Comparison of ENCODE assay signal across 35 cellular contexts in genomic region chr1:5997316-5997715, GRCh38. TPM values are rescaled to one million over a fixed set of nuclear protein-coding genes. Genes with fewer than 3 reads are reported as not detected.
A peak's percentile ranks its signal among the peaks of the same experiment; 100 is the strongest.
DNase-seq lines count a peak whose midpoint lies in the region; ATAC-seq, FAIRE-seq and TF ChIP-seq lines count a peak whose summit lies in the region.
"Had no signal": no experiment of that assay in that cellular context is flagged by ENCODE, and none has a peak within 500 bp of the region (broad histone marks: within the 10 kb centered on the region; RNA-seq: fewer than 3 reads in every experiment).

No MANE protein-coding gene starts in this region.

- no peaks in the 10 kb centered on the region for H3K9me3 Mint-ChIP-seq in CD4-positive, alpha-beta T cell
- H3K9me3 Mint-ChIP-seq in WTC11 = no peaks in the 10 kb centered on the region
- H3K9me3 Mint-ChIP-seq: activated naive CD4-positive, alpha-beta T cell treated with anti-CD3 and anti-CD28 coated beads, Interleukin-2, amount 50 U/mL, for 24 hours; stimulated activated naive CD8-positive, alpha-beta T cell treated with anti-CD3 and anti-CD28 coated beads, Interleukin-15, Interleukin-2, amounts not matched to agents 100 ng/mL and 50 ng/mL, for 24 hours; T-helper 1 cell treated with Interleukin-12 subunit alpha and Interleukin-12 subunit beta and Interleukin-4 antibody, amounts not matched to agents 30 μg/mL and 1 μg/mL, for 36 hours had no signal

- no peak for TF ChIP-seq EP300 in stomach (IDR thresholded peaks at IDR 0.05)

- POLR2A ChIA-PET in CD4-positive, alpha-beta T cell (lab: Charles Lee) = interaction anchor here (6.0 kb wide), 1 partner anchor 30 kb away, joined by 92 read pairs; no protein-coding TSS in a partner anchor
- POLR2A ChIA-PET in WTC11 (lab: Charles Lee) = no interaction called here

- CTCF ChIA-PET in CD4-positive, alpha-beta T cell (lab: Charles Lee) = no interaction called here
- CTCF ChIA-PET in WTC11 (lab: Charles Lee) = no interaction called here

- H3K9me3 ChIP-seq in CD4-positive, alpha-beta T cell (ENCODE audit: control insufficient read depth, low read length) = no peaks in the 10 kb centered on the region
- no peaks in the 10 kb centered on the region for H3K9me3 ChIP-seq in kidney (ENCODE audit: control insufficient read depth in 1 of 2, low read length in 2 of 2)
- no peaks in the 10 kb centered on the region for H3K9me3 ChIP-seq in stomach
- no peaks in the 10 kb centered on the region for H3K9me3 ChIP-seq in MG63
- H3K9me3 ChIP-seq: ascending aorta, BE2C, ovary, thoracic aorta, uterus had no signal

- no peak overlapping the region for H3K9ac ChIP-seq in kidney (ENCODE audit: low read length in 2 of 2)

- H3K4me3 ChIP-seq in kidney (ENCODE audit: low read length in 2 of 2) (no peak overlapping the region), stomach (no peak overlapping the region), MG63 (no peak overlapping the region)
- H3K4me3 ChIP-seq: ascending aorta, ovary, SK-N-MC, smooth muscle cell, thoracic aorta, uterus had no signal

- no peak for TF ChIP-seq CTCF in CD4-positive, alpha-beta T cell (IDR thresholded peaks at IDR 0.05)
- TF ChIP-seq CTCF in WTC11 (IDR thresholded peaks at IDR 0.05) (no peak), kidney (IDR thresholded peaks at IDR 0.05; ENCODE audit: borderline replicate concordance, extremely low read depth, insufficient read depth) (no peak), stomach (IDR thresholded peaks at IDR 0.05) (no peak)

- H3K27ac Mint-ChIP-seq in CD4-positive, alpha-beta T cell = peak overlapping the region; percentile 42
- no peak overlapping the region for H3K27ac Mint-ChIP-seq in WTC11
- H3K27ac Mint-ChIP-seq: activated naive CD4-positive, alpha-beta T cell treated with anti-CD3 and anti-CD28 coated beads, Interleukin-2, amount 50 U/mL, for 24 hours had no signal

- 54 to 64% (median 63%) methylated on average over 5 of the region's 5 CpGs for WGBS in stomach, 5 donors

- H3K36me3 Mint-ChIP-seq in CD4-positive, alpha-beta T cell (ENCODE audit: low read depth) = peaks cover 17% of the 10 kb centered on the region
- H3K36me3 Mint-ChIP-seq in WTC11 = no peaks in the 10 kb centered on the region
- H3K36me3 Mint-ChIP-seq: activated naive CD4-positive, alpha-beta T cell treated with anti-CD3 and anti-CD28 coated beads, Interleukin-2, amount 50 U/mL, for 24 hours had no signal

- intact Hi-C loops in CD4-positive, alpha-beta T cell (cut with DNase I, micrococcal nuclease) = loop anchor here in 1 of 2 experiments (10.0 kb wide), 1 partner anchor 787 kb away; the partner anchor contains the start of gene CAMTA1
- intact Hi-C loops in kidney (cut with DNase I) = no loop called here
- intact Hi-C loops in posterior vena cava (cut with DNase I) = no loop called here
- intact Hi-C loops in stomach (cut with DNase I; ENCODE audit: low total_unique reads) = loop anchor here (10.0 kb wide), 1 partner anchor 207 kb away; the partner anchor contains the start of gene RNF207

- H3K36me3 ChIP-seq in kidney (ENCODE audit: control insufficient read depth in 1 of 2, insufficient read depth in 2 of 2, low read length in 2 of 2) = no peaks in the 10 kb centered on the region
- H3K36me3 ChIP-seq in stomach = peaks cover 0 to 4% (median 0%) of the 10 kb centered on the region in 4 donors
- H3K36me3 ChIP-seq in MG63 = no peaks in the 10 kb centered on the region
- H3K36me3 ChIP-seq: ascending aorta, BE2C, ovary, thoracic aorta, uterus had no signal

- H3K27me3 Mint-ChIP-seq in CD4-positive, alpha-beta T cell = no peaks in the 10 kb centered on the region
- peaks cover 26% of the 10 kb centered on the region for H3K27me3 Mint-ChIP-seq in WTC11 (ENCODE audit: low read depth)
- H3K27me3 Mint-ChIP-seq: activated naive CD4-positive, alpha-beta T cell treated with anti-CD3 and anti-CD28 coated beads, Interleukin-2, amount 50 U/mL, for 24 hours; stimulated activated naive CD8-positive, alpha-beta T cell treated with anti-CD3 and anti-CD28 coated beads, Interleukin-15, Interleukin-2, amounts not matched to agents 100 ng/mL and 50 ng/mL, for 24 hours had no signal

- H3K4me1 Mint-ChIP-seq in CD4-positive, alpha-beta T cell (ENCODE audit: low read depth) = peaks cover 40% of the 10 kb centered on the region
- peaks cover 12% of the 10 kb centered on the region for H3K4me1 Mint-ChIP-seq in WTC11

- peak in 1 of 10 experiments; percentile 25 for DNase-seq in CD4-positive, alpha-beta T cell
- DNase-seq in WTC11 (ENCODE audit: low spot score) (peak; percentile 0), kidney (peak; percentile 43), posterior vena cava (ENCODE audit: low spot score) (peak; percentile 47), stomach (no peak), MG63 (no peak), midbrain (lab: John Stamatoyannopoulos, UW) (no peak)
- DNase-seq: ACHN; activated CD4-positive, alpha-beta T cell treated with anti-CD3 and anti-CD28 coated beads, Interleukin-2, amount 50 U/mL, for 48 hours; activated CD4-positive, CD25-positive, alpha-beta regulatory T cell treated with anti-CD3 and anti-CD28 coated beads, Interleukin-2, amount 50 U/mL, for 72 hours; BE2C; COR-L47; cortex of kidney; DMS53; effector memory CD4-positive, alpha-beta T cell; erythroblast; KG1; NCI-H1105; NCI-H2029; NCI-H524 treated with DMSO at 0.1 percent for 48 hours; OCI-M1; stimulated activated CD4-positive, alpha-beta T cell treated with anti-CD3 and anti-CD28 coated beads, Interleukin-1b, Interleukin-23, amount 100 ng/mL, for 48 hours; uterus had no signal

- H3K4me1 ChIP-seq in kidney (ENCODE audit: control insufficient read depth in 1 of 2, insufficient read depth in 1 of 2, low read depth in 1 of 2, low read length in 2 of 2) (peaks cover 0 to 6% of the 10 kb centered on the region in 2 donors), stomach (peaks cover 9 to 27% (median 13%) of the 10 kb centered on the region in 4 donors)

- H3K27me3 ChIP-seq in CD4-positive, alpha-beta T cell (ENCODE audit: control insufficient read depth, insufficient read depth, low read length) = no peaks in the 10 kb centered on the region
- H3K27me3 ChIP-seq in stomach (peaks cover 0 to 21% (median 7%) of the 10 kb centered on the region in 3 donors), MG63 (no peaks in the 10 kb centered on the region)
- H3K27me3 ChIP-seq: ascending aorta, BE2C, ovary, uterus had no signal

- H3K4me3 Mint-ChIP-seq in CD4-positive, alpha-beta T cell = no peak overlapping the region
- no peak overlapping the region for H3K4me3 Mint-ChIP-seq in WTC11
- H3K4me3 Mint-ChIP-seq: activated naive CD4-positive, alpha-beta T cell treated with anti-CD3 and anti-CD28 coated beads, Interleukin-2, amount 50 U/mL, for 24 hours; stimulated activated naive CD8-positive, alpha-beta T cell treated with anti-CD3 and anti-CD28 coated beads, Interleukin-15, Interleukin-2, amounts not matched to agents 100 ng/mL and 50 ng/mL, for 24 hours; T-helper 1 cell treated with Interleukin-12 subunit alpha and Interleukin-12 subunit beta and Interleukin-4 antibody, amounts not matched to agents 30 μg/mL and 1 μg/mL, for 36 hours had no signal

- no peak for FAIRE-seq in kidney (lab: Jason Lieb, UNC)
- FAIRE-seq: GM12891, H54 had no signal

- no peak overlapping the region for H3K27ac ChIP-seq in CD4-positive, alpha-beta T cell (ENCODE audit: low read depth, low read length)
- H3K27ac ChIP-seq in kidney (ENCODE audit: low read depth in 2 of 2, low read length in 2 of 2) = no peak overlapping the region
- no peak overlapping the region for H3K27ac ChIP-seq in stomach
- H3K27ac ChIP-seq: ascending aorta, ovary, RWPE1, SK-N-MC, thoracic aorta, uterus had no signal

- ATAC-seq in CD4-positive, alpha-beta T cell (ENCODE audit: poor library complexity) = no peak
- ATAC-seq in WTC11 = no peak
- ATAC-seq: left lobe of liver had no signal

- no peak for TF ChIP-seq POLR2A in stomach (IDR thresholded peaks at IDR 0.05)

TF ChIP-seq in WTC11, 78 proteins besides CTCF, POLR2A, EP300 and RAD21 (continues in another document):
- no peak for TF ChIP-seq ZMAT4 (CRISPR knock-in tag; IDR thresholded peaks at IDR 0.05)

RNA-seq across cellular contexts. Expression of gene NPHP4, which starts 5.1 kb away (rescaled TPM):
- 1 to 10 TPM; 6.2 to 7.7 TPM for total RNA-seq in CD4-positive, alpha-beta T cell
- total RNA-seq in WTC11 (2021) (10.6 to 16.8 TPM (median 12.0 TPM) in 3 replicates), kidney (16.1 TPM), posterior vena cava (1 to 10 TPM; 6.9 to 7.7 TPM), stomach (10 to 100 TPM in 3 of 5 donors, 1 to 10 TPM in 2; 5.3 to 29.7 (median 14.6) TPM)
- polyA plus RNA-seq in kidney (ENCODE audit: insufficient read depth, low read depth, low replicate concordance) (2.9 TPM), stomach (1 to 10 TPM; 1.9 to 2.4 (median 2.0) TPM)
- 9.6 and 10.7 TPM in 2 replicates for total RNA-seq in MG63 (2014; rRNA removed; shearing (Covaris generic); ENCODE audit: low replicate concordance)

RNA-seq across cellular contexts. Expression of gene KCNAB2, which starts 48.4 kb away (rescaled TPM):
- 100 to 1,000 TPM; 147 to 155 TPM for total RNA-seq in CD4-positive, alpha-beta T cell
- total RNA-seq in WTC11 (2021) = 9.3 to 10.3 TPM (median 9.6 TPM) in 3 replicates
- 28.1 TPM for total RNA-seq in kidney
- 19.6 TPM for polyA plus RNA-seq in kidney (ENCODE audit: insufficient read depth, low read depth, low replicate concordance)
- 10 to 100 TPM; 13.5 to 21.8 TPM for total RNA-seq in posterior vena cava
- total RNA-seq in stomach = 10 to 100 TPM in 1 of 5 donors, 1 to 10 TPM in 3, under 1 TPM in 1; 0.29 to 39.1 (median 4.2) TPM
- 1 to 10 TPM; 2.3 to 5.5 (median 2.4) TPM for polyA plus RNA-seq in stomach
- total RNA-seq in MG63 (2014; rRNA removed; shearing (Covaris generic); ENCODE audit: low replicate concordance) = 0.47 and 6.2 TPM in 2 replicates

Comparison
In these comparisons a context has a peak if more than half of its experiments do, and no peak if none do; other contexts are left out.
1. DNase-seq: peak in WTC11 (single experiment), kidney (single experiment) and posterior vena cava (single experiment); none in stomach (single experiment), MG63 (single experiment) and midbrain (single experiment).